In genomic region chr3:184696643-184697042, GRCh38 we compare ENCODE assay signal across 19 cellular contexts. TPM values are rescaled to one million over a fixed set of nuclear protein-coding genes. Genes with fewer than 3 reads are reported as not detected.
A peak's percentile ranks its signal among the peaks of the same experiment; 100 is the strongest.
DNase-seq lines count a peak whose midpoint lies in the region; ATAC-seq and TF ChIP-seq lines count a peak whose summit lies in the region.
"Had no signal": no experiment of that assay in that cellular context is flagged by ENCODE, and none has a peak within 500 bp of the region (broad histone marks: within the 10 kb centered on the region; RNA-seq: fewer than 3 reads in every experiment).

No MANE protein-coding gene starts in this region.

- H3K4me3 Mint-ChIP-seq in mesothelial cell of epicardium: no peak overlapping the region

- no peaks in the 10 kb centered on the region for H3K9me3 ChIP-seq in hepatocyte (ENCODE audit: low read depth)
- H3K9me3 ChIP-seq: Caco-2 had no signal

- DNase-seq in AG20443 (ENCODE audit: low spot score): peak; percentile 1
- peak; percentile 27 for DNase-seq in NCI-H2227 treated with DMSO at 0.1 percent for 48 hours (lab: John Stamatoyannopoulos, UW)
- DNase-seq in hepatocyte (ENCODE audit: low spot score): peak; percentile 67
- DNase-seq in mesothelial cell of epicardium (ENCODE audit: low spot score in 2 of 2, unreplicated experiment in 2 of 2): no peak
- DNase-seq in hippocampal formation (lab: John Stamatoyannopoulos, UW): no peak
- DNase-seq: ACHN, Caco-2, DMS153, GOT3, Karpas-422, NCI-H1105 treated with DMSO at 0.1 percent for 48 hours, NCI-H1694 treated with DMSO at 0.1 percent for 48 hours, NCI-H2107, NCI-H446, NCI-H774, PC-3 had no signal

- no peaks in the 10 kb centered on the region for H3K27me3 Mint-ChIP-seq in mesothelial cell of epicardium (ENCODE audit: low read depth)

- no peak for TF ChIP-seq CTCF in hepatocyte (IDR thresholded peaks at IDR 0.05; ENCODE audit: poor library complexity)
- no peak for TF ChIP-seq CTCF in mesothelial cell of epicardium (IDR thresholded peaks at IDR 0.05; ENCODE audit: unreplicated experiment)

- no peaks in the 10 kb centered on the region for H3K79me2 ChIP-seq in hepatocyte

- H3K4me1 ChIP-seq in hepatocyte (ENCODE audit: insufficient read depth): peaks cover 38% of the 10 kb centered on the region
- H3K4me1 ChIP-seq: Caco-2 had no signal

- peak overlapping the region; percentile 31 for H2AFZ ChIP-seq in hepatocyte

- H3K9me2 ChIP-seq in hepatocyte (replicated peaks; ENCODE audit: insufficient read depth): no peaks in the 10 kb centered on the region

- ATAC-seq in HG03342 (IDR thresholded peaks at IDR 0.05; ENCODE audit: unreplicated experiment) (no peak), GM21619 (IDR thresholded peaks at IDR 0.05; ENCODE audit: unreplicated experiment) (no peak), HG03159 (IDR thresholded peaks at IDR 0.05; ENCODE audit: unreplicated experiment) (no peak)
- ATAC-seq: PC-3 had no signal

- no peaks in the 10 kb centered on the region for H3K36me3 ChIP-seq in hepatocyte (replicated peaks; ENCODE audit: insufficient read depth, low read depth)

- peak overlapping the region; percentile 68 for H3K27ac ChIP-seq in hepatocyte

- peak overlapping the region; percentile 74 for H3K27ac Mint-ChIP-seq in mesothelial cell of epicardium

- H4K20me1 ChIP-seq in hepatocyte (ENCODE audit: insufficient read depth, poor library complexity, severe bottlenecking): no peaks in the 10 kb centered on the region

- peaks cover 51% of the 10 kb centered on the region for H3K4me1 Mint-ChIP-seq in mesothelial cell of epicardium

- no peaks in the 10 kb centered on the region for H3K27me3 ChIP-seq in hepatocyte

- H3K36me3 Mint-ChIP-seq in mesothelial cell of epicardium: peaks cover 7% of the 10 kb centered on the region

- WGBS in hepatocyte (ENCODE audit: low lambda C conversion rate, missing lambda C conversion rate): 58% methylated on average over 10 of the region's 10 CpGs

- H3K9me3 Mint-ChIP-seq in mesothelial cell of epicardium: peaks cover 3% of the 10 kb centered on the region

- H3K4me2 ChIP-seq in hepatocyte: no peak overlapping the region

- no peak overlapping the region for H3K4me3 ChIP-seq in hepatocyte

RNA-seq across cellular contexts. Expression of gene MAGEF1, which starts 15.2 kb away (rescaled TPM):
- total RNA-seq in hepatocyte (57.6 and 66.5 TPM in 2 replicates), mesothelial cell of epicardium (67.6 to 68.9 TPM (median 68.4 TPM) in 3 replicates)
- 74.4 and 74.9 TPM in 2 replicates for polyA plus RNA-seq in hepatocyte

Comparison
In these comparisons a context has a peak if more than half of its experiments do, and no peak if none do; other contexts are left out.
1. DNase-seq: peak in AG20443 (single experiment), NCI-H2227 treated with DMSO at 0.1 percent for 48 hours (single experiment) and hepatocyte (single experiment); none in mesothelial cell of epicardium (0 of 2) and hippocampal formation (0 of 2).